Comparison of ENCODE assay signal across 9 cellular contexts in the genomic region with DNA sequence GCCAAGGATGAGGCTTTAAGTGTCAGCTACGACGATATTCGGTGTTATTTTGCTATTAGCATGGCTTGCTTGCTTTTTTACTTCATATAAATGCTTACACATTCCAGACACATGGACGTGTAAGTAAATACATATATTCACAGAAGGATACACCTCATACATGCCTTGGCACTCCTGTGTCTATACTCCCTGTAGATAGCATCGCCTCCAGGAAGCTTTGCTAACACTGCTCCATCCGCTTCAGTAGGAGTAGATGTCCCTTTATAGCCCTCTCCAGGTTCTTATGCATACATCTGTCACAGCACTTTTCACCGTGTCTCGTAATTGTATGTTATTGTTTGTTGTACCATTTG. TPM values are rescaled to one million over a fixed set of nuclear protein-coding genes. Genes with fewer than 3 reads are reported as not detected.
DNase-seq lines count a peak whose midpoint lies in the region; ATAC-seq lines count a peak whose summit lies in the region.
"Had no signal": no experiment of that assay in that cellular context is flagged by ENCODE, and none has a peak within 500 bp of the region (broad histone marks: within the 10 kb centered on the region; RNA-seq: fewer than 3 reads in every experiment).

No MANE protein-coding gene starts in this region.

- no peak overlapping the region for H3K9ac ChIP-seq in subcutaneous abdominal adipose tissue (ENCODE audit: low read length in 5 of 5)

- no peaks in the 10 kb centered on the region for H3K36me3 ChIP-seq in subcutaneous abdominal adipose tissue (ENCODE audit: control insufficient read depth in 5 of 5, insufficient read depth in 5 of 5, low read length in 5 of 5)

- peaks cover 0 to 10% (median 6%) of the 10 kb centered on the region in 5 donors for H3K27me3 ChIP-seq in subcutaneous abdominal adipose tissue (ENCODE audit: control insufficient read depth in 5 of 5, insufficient read depth in 4 of 5, low read length in 5 of 5)

- POLR2A ChIA-PET in activated CD4-positive, alpha-beta T cell treated with anti-CD3 and anti-CD28 coated beads for 36 hours (lab: Charles Lee): no interaction called here

- intact Hi-C loops in activated CD4-positive, alpha-beta T cell treated with anti-CD3 and anti-CD28 coated beads for 36 hours (cut with DNase I, micrococcal nuclease): no loop called here
- intact Hi-C loops in activated T-helper 1 cell treated with anti-CD3 and anti-CD28 coated beads, Interleukin-12 subunit alpha, Interleukin-12 subunit beta, Interleukin-2, Interleukin-4 antibody, amounts not matched to agents 30 ng/mL and 10 ng/mL and 1 ng/mL, durations not matched to agents 14 hours and 24 hours and 36 hours (cut with micrococcal nuclease): no loop called here

- ATAC-seq in activated CD4-positive, alpha-beta T cell treated with anti-CD3 and anti-CD28 coated beads for 36 hours: no peak
- no peak for ATAC-seq in HG03432 (IDR thresholded peaks at IDR 0.05; ENCODE audit: unreplicated experiment)
- ATAC-seq: natural killer cell had no signal

- H3K36me3 Mint-ChIP-seq in activated CD4-positive, alpha-beta T cell treated with anti-CD3 and anti-CD28 coated beads for 36 hours (ENCODE audit: low read depth): no peaks in the 10 kb centered on the region
- no peaks in the 10 kb centered on the region for H3K36me3 Mint-ChIP-seq in activated T-helper 1 cell treated with anti-CD3 and anti-CD28 coated beads, Interleukin-12 subunit alpha, Interleukin-12 subunit beta, Interleukin-2, Interleukin-4 antibody, amounts not matched to agents 30 ng/mL and 10 ng/mL and 1 ng/mL, durations not matched to agents 14 hours and 24 hours and 36 hours (ENCODE audit: low read depth)
- H3K36me3 Mint-ChIP-seq: natural killer cell had no signal

- H3K4me3 ChIP-seq in subcutaneous abdominal adipose tissue (ENCODE audit: low read depth in 1 of 5, low read length in 5 of 5): peak overlapping the region in 4 of 5 donors; percentile 58 to 68 (median 64)

- peak overlapping the region; percentile 48 for H3K4me3 Mint-ChIP-seq in activated CD4-positive, alpha-beta T cell treated with anti-CD3 and anti-CD28 coated beads for 36 hours
- peak overlapping the region; percentile 1 for H3K4me3 Mint-ChIP-seq in activated T-helper 1 cell treated with anti-CD3 and anti-CD28 coated beads, Interleukin-12 subunit alpha, Interleukin-12 subunit beta, Interleukin-2, Interleukin-4 antibody, amounts not matched to agents 30 ng/mL and 10 ng/mL and 1 ng/mL, durations not matched to agents 14 hours and 24 hours and 36 hours
- H3K4me3 Mint-ChIP-seq: natural killer cell had no signal

- H3K9me3 Mint-ChIP-seq in activated CD4-positive, alpha-beta T cell treated with anti-CD3 and anti-CD28 coated beads for 36 hours (ENCODE audit: low read depth): no peaks in the 10 kb centered on the region
- no peaks in the 10 kb centered on the region for H3K9me3 Mint-ChIP-seq in activated T-helper 1 cell treated with anti-CD3 and anti-CD28 coated beads, Interleukin-12 subunit alpha, Interleukin-12 subunit beta, Interleukin-2, Interleukin-4 antibody, amounts not matched to agents 30 ng/mL and 10 ng/mL and 1 ng/mL, durations not matched to agents 14 hours and 24 hours and 36 hours
- H3K9me3 Mint-ChIP-seq: natural killer cell had no signal

- H3K4me1 Mint-ChIP-seq in activated CD4-positive, alpha-beta T cell treated with anti-CD3 and anti-CD28 coated beads for 36 hours: peaks cover 8% of the 10 kb centered on the region
- peaks cover 6% of the 10 kb centered on the region for H3K4me1 Mint-ChIP-seq in activated T-helper 1 cell treated with anti-CD3 and anti-CD28 coated beads, Interleukin-12 subunit alpha, Interleukin-12 subunit beta, Interleukin-2, Interleukin-4 antibody, amounts not matched to agents 30 ng/mL and 10 ng/mL and 1 ng/mL, durations not matched to agents 14 hours and 24 hours and 36 hours (ENCODE audit: low read depth)

- peaks cover 42% of the 10 kb centered on the region for H3K27me3 Mint-ChIP-seq in activated CD4-positive, alpha-beta T cell treated with anti-CD3 and anti-CD28 coated beads for 36 hours
- peaks cover 33% of the 10 kb centered on the region for H3K27me3 Mint-ChIP-seq in activated T-helper 1 cell treated with anti-CD3 and anti-CD28 coated beads, Interleukin-12 subunit alpha, Interleukin-12 subunit beta, Interleukin-2, Interleukin-4 antibody, amounts not matched to agents 30 ng/mL and 10 ng/mL and 1 ng/mL, durations not matched to agents 14 hours and 24 hours and 36 hours (ENCODE audit: insufficient read depth)

- H3K4me1 ChIP-seq in subcutaneous abdominal adipose tissue (ENCODE audit: control insufficient read depth in 5 of 5, insufficient read depth in 5 of 5, low read length in 5 of 5): peaks cover 0 to 13% (median 12%) of the 10 kb centered on the region in 5 donors

- no peak overlapping the region for H3K27ac Mint-ChIP-seq in activated CD4-positive, alpha-beta T cell treated with anti-CD3 and anti-CD28 coated beads for 36 hours
- H3K27ac Mint-ChIP-seq in activated T-helper 1 cell treated with anti-CD3 and anti-CD28 coated beads, Interleukin-12 subunit alpha, Interleukin-12 subunit beta, Interleukin-2, Interleukin-4 antibody, amounts not matched to agents 30 ng/mL and 10 ng/mL and 1 ng/mL, durations not matched to agents 14 hours and 24 hours and 36 hours: no peak overlapping the region
- H3K27ac Mint-ChIP-seq: natural killer cell had no signal

- CTCF ChIA-PET in activated CD4-positive, alpha-beta T cell treated with anti-CD3 and anti-CD28 coated beads for 36 hours (lab: Charles Lee): interaction anchor here (1.6 kb wide), 1 partner anchor 192 kb away, joined by 4 read pairs; no protein-coding TSS in a partner anchor

- DNase-seq in activated CD4-positive, alpha-beta T cell treated with anti-CD3 and anti-CD28 coated beads for 36 hours: no peak
- DNase-seq in activated CD4-positive, alpha-beta T cell treated with anti-CD3 and anti-CD28 coated beads, Interleukin-2, amount 50 U/mL, for 1 hour: no peak
- DNase-seq in activated T-helper 1 cell treated with anti-CD3 and anti-CD28 coated beads, Interleukin-12 subunit alpha, Interleukin-12 subunit beta, Interleukin-2, Interleukin-4 antibody, amounts not matched to agents 30 ng/mL and 10 ng/mL and 1 ng/mL, durations not matched to agents 14 hours and 24 hours and 36 hours (ENCODE audit: low spot score): no peak
- DNase-seq in kidney tubule cell (ENCODE audit: low spot score): peak; percentile 11
- no peak for DNase-seq in NCI-H2107 (lab: John Stamatoyannopoulos, UW)
- no peak for DNase-seq in GF-D8 (lab: John Stamatoyannopoulos, UW)
- DNase-seq: natural killer cell had no signal

- H3K27ac ChIP-seq in subcutaneous abdominal adipose tissue (ENCODE audit: low read depth, low read length): no peak overlapping the region

- no peaks in the 10 kb centered on the region for H3K9me3 ChIP-seq in subcutaneous abdominal adipose tissue (ENCODE audit: control insufficient read depth in 5 of 5, low read length in 5 of 5)

RNA-seq across cellular contexts. Expression of a gene that starts 27.5 kb away (rescaled TPM):
- total RNA-seq in activated CD4-positive, alpha-beta T cell treated with anti-CD3 and anti-CD28 coated beads for 36 hours: 1 to 10 TPM; 3.2 to 4.2 TPM
- total RNA-seq in activated T-helper 1 cell treated with anti-CD3 and anti-CD28 coated beads, Interleukin-12 subunit alpha, Interleukin-12 subunit beta, Interleukin-2, Interleukin-4 antibody, amounts not matched to agents 30 ng/mL and 10 ng/mL and 1 ng/mL, durations not matched to agents 14 hours and 24 hours and 36 hours: 5.3 and 5.5 TPM in 2 replicates
